In the genomic region with DNA sequence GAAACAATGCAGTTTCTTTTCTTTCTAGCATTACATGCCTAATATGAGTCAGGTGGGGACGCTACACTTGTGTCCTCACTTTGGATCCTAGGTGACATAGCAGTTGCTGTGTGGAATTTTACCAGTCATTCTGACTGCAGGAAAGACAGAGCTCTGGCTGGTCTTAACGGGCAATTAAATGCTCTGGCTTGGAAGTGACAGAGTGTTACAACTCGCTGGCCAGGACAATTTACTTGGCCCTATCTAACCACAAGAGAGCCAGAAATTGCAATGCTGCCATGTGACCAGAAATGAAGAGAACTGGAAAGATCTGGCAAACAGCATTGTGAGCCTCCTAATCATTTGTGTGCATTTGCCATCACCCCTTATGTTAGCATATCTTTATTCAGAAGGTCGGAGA, we compare ENCODE assay signal across 14 cellular contexts.
DNase-seq lines count a peak whose midpoint lies in the region; TF ChIP-seq lines count a peak whose summit lies in the region.
"Had no signal": no experiment of that assay in that cellular context is flagged by ENCODE, and none has a peak within 500 bp of the region (broad histone marks: within the 10 kb centered on the region; RNA-seq: fewer than 3 reads in every experiment).

No MANE protein-coding gene starts in this region.

- H3F3A ChIP-seq in MM.1S (ENCODE audit: insufficient read depth, low read length), result 0 out of 2 replicates have a peak, but pooled peaks cover 9% of the 10 kb centered on the region

- H3K23ac ChIP-seq in mesenchymal stem cell (ENCODE audit: low read length in 2 of 2), result no peak overlapping the region

- H2BK15ac ChIP-seq in mesenchymal stem cell (ENCODE audit: low read depth, poor library complexity, severe bottlenecking), result no peak overlapping the region

- H3K4me3 ChIP-seq in KMS-11 (IDR thresholded peaks at IDR 0.05; ENCODE audit: insufficient read depth, low read depth, low read length) (no peak overlapping the region), endodermal cell (ENCODE audit: low read length) (no peak overlapping the region), mesenchymal stem cell (ENCODE audit: insufficient read depth in 1 of 2, low read depth in 1 of 2, low read length in 2 of 2) (no peak overlapping the region), thyroid gland (replicated peaks in 1 of 3) (no peak overlapping the region), MM.1S (ENCODE audit: low read length) (no peak overlapping the region)

- H3K4me2 ChIP-seq in KMS-11 (0 out of 2 replicates have a peak overlapping the region, but pooled peaks have one; percentile 72), mesenchymal stem cell (ENCODE audit: low read length, poor library complexity, severe bottlenecking) (no peak overlapping the region), MM.1S (ENCODE audit: low read depth, low read length) (no peak overlapping the region)

- no peaks in the 10 kb centered on the region for H3K27me3 Mint-ChIP-seq in endodermal cell (ENCODE audit: insufficient read depth)

- H3K4me1 ChIP-seq in KMS-11 (ENCODE audit: low read depth, poor library complexity, severe bottlenecking) (peaks cover 16% of the 10 kb centered on the region), endodermal cell (ENCODE audit: control insufficient read depth, insufficient read depth, low read length) (peaks cover 5% of the 10 kb centered on the region), mesenchymal stem cell (ENCODE audit: control insufficient read depth, insufficient read depth, low read depth, low read length) (peaks cover 1% of the 10 kb centered on the region), thyroid gland (no peaks in the 10 kb centered on the region), MM.1S (ENCODE audit: low read length) (no peaks in the 10 kb centered on the region)

- no peak overlapping the region for H4K8ac ChIP-seq in mesenchymal stem cell (ENCODE audit: low read length)

- 79 to 86% methylated on average over 4 of the region's 4 CpGs for WGBS in endodermal cell (ENCODE audit: insufficient coverage in 1 of 2, insufficient read length in 1 of 2), 2 experiments
- 36% methylated on average over 4 of the region's 4 CpGs for WGBS in mesenchymal stem cell
- WGBS in thyroid gland, 2 donors, result 54 to 63% methylated on average over 4 of the region's 4 CpGs

- H2BK120ac ChIP-seq in mesenchymal stem cell (ENCODE audit: low read depth, low read length), result no peak overlapping the region

- H4K91ac ChIP-seq in mesenchymal stem cell (ENCODE audit: low read length), result no peak overlapping the region

- TF ChIP-seq CTCF in KMS-11 (conservative IDR thresholded peaks at IDR 0.05; ENCODE audit: low read depth, low read length) (no peak), endodermal cell (conservative IDR thresholded peaks at IDR 0.05) (no peak), thyroid gland (IDR thresholded peaks at IDR 0.05) (no peak), MM.1S (IDR thresholded peaks at IDR 0.05; ENCODE audit: low read length) (no peak)

- H3K36me3 Mint-ChIP-seq in endodermal cell (ENCODE audit: low read depth), result no peaks in the 10 kb centered on the region

- H3K4ac ChIP-seq in mesenchymal stem cell (ENCODE audit: low read depth in 1 of 2, low read length in 2 of 2), result no peak overlapping the region

- no peaks in the 10 kb centered on the region for H3K27me3 ChIP-seq in KMS-11 (ENCODE audit: insufficient read depth, low read depth)
- H3K27me3 ChIP-seq in endodermal cell (ENCODE audit: control insufficient read depth, insufficient read depth, low read length, poor library complexity, severe bottlenecking), result no peaks in the 10 kb centered on the region
- H3K27me3 ChIP-seq in mesenchymal stem cell (ENCODE audit: control insufficient read depth in 1 of 2, insufficient read depth in 1 of 2, low read length in 2 of 2), result no peaks in the 10 kb centered on the region
- H3K27me3 ChIP-seq in thyroid gland, result no peaks in the 10 kb centered on the region
- no peaks in the 10 kb centered on the region for H3K27me3 ChIP-seq in MM.1S (replicated peaks; ENCODE audit: insufficient read depth, low read length)

- H2AK5ac ChIP-seq in mesenchymal stem cell (ENCODE audit: low read length, severe bottlenecking), result no peak overlapping the region

- no peak overlapping the region for H3K4me3 Mint-ChIP-seq in endodermal cell
- H3K4me3 Mint-ChIP-seq: CD8-positive, alpha-beta memory T cell; T-helper 17 cell had no signal

- H3K27ac ChIP-seq in KMS-11 (no peak overlapping the region), endodermal cell (ENCODE audit: low read depth, low read length) (no peak overlapping the region), mesenchymal stem cell (ENCODE audit: low read length, poor library complexity, severe bottlenecking) (no peak overlapping the region), thyroid gland (no peak overlapping the region), MM.1S (ENCODE audit: low read length) (no peak overlapping the region)

- no peak for DNase-seq in endodermal cell
- peak; percentile 38 for DNase-seq in mesenchymal stem cell
- peak; percentile 20 to 51 for DNase-seq in thyroid gland
- no peak for DNase-seq in activated gamma-delta T cell treated with Interleukin-2 at 50 U/mL for 16 hours
- DNase-seq in COR-L47 (lab: John Stamatoyannopoulos, UW), result no peak
- no peak for DNase-seq in MM.1S
- DNase-seq: activated effector memory CD4-positive, alpha-beta T cell treated with anti-CD3 and anti-CD28 coated beads, Interleukin-2, amount 50 U/mL, for 16 hours; CD8-positive, alpha-beta memory T cell; cerebellar nuclear complex; NCI-H1092; NCI-H226; retina; T-helper 17 cell had no signal

- no peaks in the 10 kb centered on the region for H3K79me1 ChIP-seq in mesenchymal stem cell (replicated peaks; ENCODE audit: low read length, poor library complexity, severe bottlenecking)

- H3K27ac Mint-ChIP-seq in endodermal cell, result peak overlapping the region; percentile 9
- H3K27ac Mint-ChIP-seq: T-helper 17 cell had no signal

- H2AFZ ChIP-seq in KMS-11 (ENCODE audit: low read depth) (no peak overlapping the region), mesenchymal stem cell (ENCODE audit: low read depth, low read length) (no peak overlapping the region), MM.1S (ENCODE audit: low read length) (no peak overlapping the region)

- H2BK12ac ChIP-seq in mesenchymal stem cell (ENCODE audit: low read length in 2 of 2), result no peak overlapping the region

- H3K79me2 ChIP-seq in KMS-11 (ENCODE audit: insufficient read depth, low read depth) (no peaks in the 10 kb centered on the region), MM.1S (ENCODE audit: low read length) (no peaks in the 10 kb centered on the region)

- no peak overlapping the region for H3K18ac ChIP-seq in mesenchymal stem cell (ENCODE audit: low read depth in 1 of 2, low read length in 2 of 2)

- H3K9me3 ChIP-seq in endodermal cell (ENCODE audit: control insufficient read depth, low read length) (no peaks in the 10 kb centered on the region), mesenchymal stem cell (ENCODE audit: control insufficient read depth, low read length) (no peaks in the 10 kb centered on the region), thyroid gland (no peaks in the 10 kb centered on the region), MM.1S (replicated peaks; ENCODE audit: insufficient read depth, low read length) (no peaks in the 10 kb centered on the region)

- intact Hi-C loops in thyroid gland (cut with DNase I), result no loop called here

- peaks cover 17% of the 10 kb centered on the region for H3K4me1 Mint-ChIP-seq in endodermal cell
- H3K4me1 Mint-ChIP-seq: CD8-positive, alpha-beta memory T cell; T-helper 17 cell had no signal

- TF ChIP-seq POLR2A in thyroid gland (IDR thresholded peaks at IDR 0.05), result no peak

- H2BK5ac ChIP-seq in mesenchymal stem cell (ENCODE audit: low read depth, low read length, poor library complexity, severe bottlenecking), result no peak overlapping the region

- H3K36me3 ChIP-seq in KMS-11 (ENCODE audit: insufficient read depth) (no peaks in the 10 kb centered on the region), endodermal cell (ENCODE audit: control insufficient read depth, insufficient read depth, low read length) (no peaks in the 10 kb centered on the region), mesenchymal stem cell (ENCODE audit: control insufficient read depth in 1 of 2, insufficient read depth in 2 of 2, low read depth in 1 of 2, low read length in 2 of 2) (no peaks in the 10 kb centered on the region), thyroid gland (no peaks in the 10 kb centered on the region), MM.1S (replicated peaks; ENCODE audit: insufficient read depth, low read length) (no peaks in the 10 kb centered on the region)

- no peaks in the 10 kb centered on the region for H4K20me1 ChIP-seq in KMS-11 (ENCODE audit: insufficient read depth)
- no peaks in the 10 kb centered on the region for H4K20me1 ChIP-seq in MM.1S (ENCODE audit: insufficient read depth, low read length)

- H3K9me3 Mint-ChIP-seq in endodermal cell, result no peaks in the 10 kb centered on the region
- H3K9me3 Mint-ChIP-seq: CD8-positive, alpha-beta memory T cell had no signal

- H3K9ac ChIP-seq in KMS-11 (no peak overlapping the region), endodermal cell (ENCODE audit: extremely low read depth, low read length, poor library complexity, severe bottlenecking) (no peak overlapping the region), mesenchymal stem cell (ENCODE audit: low read length) (no peak overlapping the region), MM.1S (ENCODE audit: low read length) (no peak overlapping the region)

- no peaks in the 10 kb centered on the region for H3K9me2 ChIP-seq in MM.1S (replicated peaks; ENCODE audit: insufficient read depth, low read length)

- no peak overlapping the region for H3K14ac ChIP-seq in mesenchymal stem cell (ENCODE audit: low read length in 2 of 2)

Comparison
In these comparisons a context has a peak if more than half of its experiments do, and no peak if none do; other contexts are left out.
1. DNase-seq: peak in mesenchymal stem cell (single experiment) and thyroid gland (2 of 2); none in endodermal cell (single experiment), activated gamma-delta T cell treated with Interleukin-2 at 50 U/mL for 16 hours (single experiment), COR-L47 (single experiment) and MM.1S (single experiment).